ENCODE assay signal across 9 cellular contexts in the genomic region with DNA sequence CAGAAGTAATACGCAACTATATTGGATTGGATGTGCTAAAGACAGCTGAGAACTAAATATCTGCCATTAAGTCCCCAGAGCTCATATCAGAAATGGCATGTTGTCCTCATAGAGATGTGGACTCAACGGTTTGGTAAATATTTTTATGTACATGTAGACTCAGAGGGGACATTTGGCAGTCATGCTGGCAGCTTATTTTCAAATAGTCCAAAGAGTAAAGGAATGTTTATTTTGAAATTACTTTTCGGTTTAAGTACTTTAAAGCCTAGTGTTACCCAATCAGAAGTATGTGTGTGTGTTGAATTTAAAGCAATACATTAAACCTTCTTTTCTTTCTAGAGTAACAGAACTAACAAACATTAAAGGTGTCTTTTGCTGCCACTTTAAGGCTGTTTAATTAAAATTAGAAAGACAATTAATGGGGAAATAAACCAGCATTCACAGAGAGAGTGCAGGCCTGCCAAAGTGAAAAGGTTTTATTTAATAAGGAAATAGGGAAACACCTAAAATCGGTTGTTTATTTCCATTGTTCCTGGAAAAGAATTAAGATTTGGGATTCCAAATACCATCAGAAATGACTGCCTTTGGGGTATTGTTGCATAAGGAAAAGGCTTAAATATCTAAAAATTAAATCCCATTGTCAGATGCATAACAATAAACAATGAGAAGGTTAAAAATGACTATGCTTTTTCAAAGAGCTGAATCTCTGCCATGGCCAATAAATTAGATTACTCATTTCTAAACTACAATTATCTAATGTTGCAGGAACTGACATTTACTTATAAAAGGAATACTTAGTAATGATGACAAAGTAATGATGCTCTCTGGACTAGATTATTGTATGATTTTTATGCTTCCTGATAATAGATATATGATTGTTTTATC.
DNase-seq lines count a peak whose midpoint lies in the region; ATAC-seq, FAIRE-seq and TF ChIP-seq lines count a peak whose summit lies in the region.
"Had no signal": no experiment of that assay in that cellular context is flagged by ENCODE, and none has a peak within 500 bp of the region (broad histone marks: within the 10 kb centered on the region; RNA-seq: fewer than 3 reads in every experiment).

No MANE protein-coding gene starts in this region.

- ATAC-seq in GM21447 (IDR thresholded peaks at IDR 0.05; ENCODE audit: unreplicated experiment), result peak; percentile 10
- peak; percentile 11 for ATAC-seq in HG03280 (IDR thresholded peaks at IDR 0.05; ENCODE audit: unreplicated experiment)
- ATAC-seq in foreskin keratinocyte, result peak; percentile 49

- FAIRE-seq in GM12891 (lab: Jason Lieb, UNC), result peak; percentile 66

- no peak for TF ChIP-seq POLR2A in GM12891 (IDR thresholded peaks at IDR 0.05; ENCODE audit: low read depth, low read length)

- peaks cover 11% of the 10 kb centered on the region for H3K4me1 ChIP-seq in foreskin keratinocyte

- no peak overlapping the region for H3K27ac ChIP-seq in foreskin keratinocyte

- no peaks in the 10 kb centered on the region for H3K27me3 ChIP-seq in foreskin keratinocyte

- DNase-seq in GM12891 (ENCODE audit: insufficient read length, low spot score) (no peak), foreskin keratinocyte (no peak), NCI-H2227 treated with DMSO at 0.1 percent for 48 hours (lab: John Stamatoyannopoulos, UW) (no peak), iPS-NIHi7 (ENCODE audit: extremely low spot score) (no peak), DMS153 treated with DMSO at 0.1 percent for 48 hours (lab: John Stamatoyannopoulos, UW; ENCODE audit: unreplicated experiment) (no peak)
- no peak for DNase-seq in effector CD4-positive, alpha-beta T cell
- DNase-seq: stimulated activated CD4-positive, alpha-beta T cell treated with anti-CD3 and anti-CD28 coated beads, Interleukin-4, amount 100 ng/mL, for 24 hours had no signal

- no peak for TF ChIP-seq CTCF in foreskin keratinocyte (conservative IDR thresholded peaks at IDR 0.05)

TF ChIP-seq in GM12891, 5 proteins besides CTCF, POLR2A, EP300 and RAD21:
- no peak for TF ChIP-seq POU2F2 (IDR thresholded peaks at IDR 0.05; ENCODE audit: low read depth, low read length)
- no peak for TF ChIP-seq TAF1 (IDR thresholded peaks at IDR 0.05; ENCODE audit: low read depth, low read length)
- no peak for TF ChIP-seq SPI1 (IDR thresholded peaks at IDR 0.05; ENCODE audit: low read depth, low read length)
TF ChIP-seq in GM12891: peak in this region for 0.
